In the genomic region with DNA sequence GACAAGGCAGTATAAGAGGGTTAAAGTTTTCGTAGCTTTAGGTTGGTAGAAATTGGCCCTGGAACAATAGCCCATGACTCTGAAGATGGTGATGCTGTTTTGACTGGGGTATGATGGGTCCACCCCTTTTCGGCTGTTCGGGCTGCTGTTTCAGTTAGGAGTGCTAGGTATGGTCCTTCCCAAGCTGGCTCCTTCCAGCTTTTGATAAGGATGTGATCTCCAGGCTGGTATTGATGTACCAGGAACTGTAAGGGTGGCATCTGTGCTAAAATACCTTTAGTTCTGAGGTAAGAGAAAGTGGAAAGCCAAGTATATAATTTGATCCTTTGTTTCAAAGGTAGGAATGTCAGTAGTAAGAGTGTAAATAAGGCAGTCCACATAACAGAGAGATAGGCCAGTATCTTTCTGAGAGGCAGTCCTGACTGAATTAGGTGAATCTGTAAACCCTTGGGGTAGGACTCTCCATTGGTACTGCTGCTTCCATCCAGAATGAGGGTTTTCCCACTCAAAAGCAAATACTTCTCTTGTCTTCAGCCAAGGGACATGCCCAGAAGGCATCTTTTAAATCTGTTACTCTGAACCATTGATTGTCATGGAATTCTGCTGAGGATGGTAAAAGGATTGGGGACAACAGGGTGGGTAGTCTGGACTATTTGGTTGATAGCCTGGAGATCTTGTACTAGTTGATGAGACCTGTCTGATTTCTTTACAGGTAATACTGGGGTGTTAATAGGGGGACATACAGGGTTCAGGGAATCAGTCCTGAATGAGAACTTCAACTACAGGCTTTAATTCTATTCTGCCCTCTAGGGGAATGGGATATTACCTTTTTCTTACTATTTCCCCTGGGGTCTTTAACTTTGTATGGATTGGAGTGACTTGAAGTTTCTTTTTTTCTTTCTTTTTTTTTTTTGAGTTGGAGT, we compare ENCODE assay signal across 10 cellular contexts. TPM values are rescaled to one million over a fixed set of nuclear protein-coding genes. Genes with fewer than 3 reads are reported as not detected.
DNase-seq lines count a peak whose midpoint lies in the region; ATAC-seq and TF ChIP-seq lines count a peak whose summit lies in the region.
"Had no signal": no experiment of that assay in that cellular context is flagged by ENCODE, and none has a peak within 500 bp of the region (broad histone marks: within the 10 kb centered on the region; RNA-seq: fewer than 3 reads in every experiment).

No MANE protein-coding gene starts in this region.

- no peak overlapping the region for H2BK5ac ChIP-seq in H9 (ENCODE audit: insufficient read length, low read length)

- no peak overlapping the region for H2BK20ac ChIP-seq in H9 (ENCODE audit: low read depth, low read length, poor library complexity, severe bottlenecking)

- H4K8ac ChIP-seq in H9 (replicated peaks; ENCODE audit: insufficient read length, low read depth, low read length): no peak overlapping the region

- no peak overlapping the region for H2BK12ac ChIP-seq in H9 (ENCODE audit: insufficient read length, low read depth, low read length)

- no peak overlapping the region for H3K56ac ChIP-seq in H9 (ENCODE audit: insufficient read length, low read depth, low read length)

- H3K4me1 Mint-ChIP-seq in H9: peaks cover 71 to 86% of the 10 kb centered on the region in 2 experiments
- peaks cover 71% of the 10 kb centered on the region for H3K4me1 Mint-ChIP-seq in activated CD4-positive, alpha-beta memory T cell treated with anti-CD3 and anti-CD28 coated beads for 36 hours (ENCODE audit: low read depth)
- H3K4me1 Mint-ChIP-seq in immature natural killer cell: peaks cover 73 to 92% of the 10 kb centered on the region in 2 donors

- H3K4me3 Mint-ChIP-seq in H9 (peak overlapping the region; percentile 99), immature natural killer cell (peak overlapping the region in 3 of 5 donors; percentile 11 to 90 (median 42))
- peak overlapping the region; percentile 99 for H3K4me3 Mint-ChIP-seq in activated CD4-positive, alpha-beta memory T cell treated with anti-CD3 and anti-CD28 coated beads for 36 hours
- H3K4me3 Mint-ChIP-seq: dendritic cell treated with granulocyte-macrophage colony-stimulating factor and Interleukin-4, amounts not matched to agents 40 ng/mL and 50 ng/mL, for 4 days had no signal

- H3K4me2 ChIP-seq in BLaER1 treated with 17β-estradiol and CSF1 and Interleukin-3, amounts not matched to agents 10 nM and 100 nM: peak overlapping the region; percentile 56 to 92 (median 84)
- H3K4me2 ChIP-seq in H9 (ENCODE audit: insufficient read depth, insufficient read length, low read length): peak overlapping the region; percentile 100

- H3K36me3 ChIP-seq in BLaER1 treated with 17β-estradiol and CSF1 and Interleukin-3, amounts not matched to agents 10 nM and 100 nM: peaks cover 100% of the 10 kb centered on the region in 11 experiments
- H3K36me3 ChIP-seq in testis (ENCODE audit: low read depth, missing control alignments) (no peaks in the 10 kb centered on the region), psoas muscle (ENCODE audit: insufficient read depth in 1 of 2, low read depth in 1 of 2) (peaks cover 61 to 99% of the 10 kb centered on the region in 2 donors)

- CTCF ChIA-PET in activated CD4-positive, alpha-beta memory T cell treated with anti-CD3 and anti-CD28 coated beads for 36 hours (lab: Charles Lee): no interaction called here

- TF ChIP-seq POLR2A in testis (IDR thresholded peaks at IDR 0.05): no peak

- DNase-seq in H9 (no peak), immature natural killer cell (no peak), testis (no peak), psoas muscle (no peak)
- DNase-seq in activated CD4-positive, alpha-beta memory T cell treated with anti-CD3 and anti-CD28 coated beads for 36 hours: no peak
- DNase-seq: NCI-H146 had no signal

- peak overlapping the region in 4 of 11 experiments; percentile 8 to 99 (median 98); a peak in 4 of 22 replicates for H3K27ac ChIP-seq in BLaER1 treated with 17β-estradiol and CSF1 and Interleukin-3, amounts not matched to agents 10 nM and 100 nM
- H3K27ac ChIP-seq in H9 (ENCODE audit: insufficient read length, low read depth, low read length) (peak overlapping the region; percentile 51), testis (no peak overlapping the region), psoas muscle (no peak overlapping the region)

- no peak overlapping the region for H3K23ac ChIP-seq in H9 (ENCODE audit: insufficient read length, low read depth, low read length)

- peak overlapping the region; percentile 76 to 98 (median 90); a peak in 19 of 20 replicates for H3K4me3 ChIP-seq in BLaER1 treated with 17β-estradiol and CSF1 and Interleukin-3, amounts not matched to agents 10 nM and 100 nM
- H3K4me3 ChIP-seq in testis (no peak overlapping the region), psoas muscle (no peak overlapping the region)

- H3K9me3 ChIP-seq in BLaER1 treated with 17β-estradiol and CSF1 and Interleukin-3, amounts not matched to agents 10 nM and 100 nM (replicated peaks in 1 of 11): peaks cover 77 to 98% (median 85%) of the 10 kb centered on the region in 11 experiments
- H3K9me3 ChIP-seq in H9 (ENCODE audit: control insufficient read depth, low read depth, low read length) (no peaks in the 10 kb centered on the region), testis (no peaks in the 10 kb centered on the region), psoas muscle (peaks cover 15% of the 10 kb centered on the region)

- WGBS in H9 (ENCODE audit: extremely low coverage, insufficient read length, low lambda C conversion rate): no CpG with 5 or more reads among the region's 3 CpGs
- WGBS in testis, 2 donors: 89 to 99% methylated on average over 3 of the region's 3 CpGs
- WGBS in psoas muscle, 3 donors: 96 to 98% (median 97%) methylated on average over 3 of the region's 3 CpGs

- H3K27ac Mint-ChIP-seq in H9: peak overlapping the region in 2 of 3 experiments; percentile 97 to 99; a peak in 4 of 7 replicates
- peak overlapping the region; percentile 99 for H3K27ac Mint-ChIP-seq in activated CD4-positive, alpha-beta memory T cell treated with anti-CD3 and anti-CD28 coated beads for 36 hours
- H3K27ac Mint-ChIP-seq in immature natural killer cell: peak overlapping the region; percentile 40 to 82 (median 71)
- H3K27ac Mint-ChIP-seq: dendritic cell treated with granulocyte-macrophage colony-stimulating factor and Interleukin-4, amounts not matched to agents 40 ng/mL and 50 ng/mL, for 4 days had no signal

- H2BK15ac ChIP-seq in H9 (ENCODE audit: low read depth, low read length): no peak overlapping the region

- no peak overlapping the region for H3K18ac ChIP-seq in H9 (ENCODE audit: insufficient read length, low read depth, low read length)

- H4K91ac ChIP-seq in H9 (ENCODE audit: insufficient read length, low read depth, low read length): no peak overlapping the region

- H3K23me2 ChIP-seq in H9 (ENCODE audit: insufficient read length, low read depth, low read length, poor library complexity, severe bottlenecking): peaks cover 28% of the 10 kb centered on the region

- H4K20me1 ChIP-seq in BLaER1 treated with 17β-estradiol and CSF1 and Interleukin-3, amounts not matched to agents 10 nM and 100 nM: peaks cover 94 to 100% (median 100%) of the 10 kb centered on the region in 11 experiments
- no peaks in the 10 kb centered on the region for H4K20me1 ChIP-seq in H9 (ENCODE audit: control insufficient read depth, insufficient read depth, insufficient read length)

- ATAC-seq in HG03342 (IDR thresholded peaks at IDR 0.05; ENCODE audit: unreplicated experiment): no peak
- no peak for ATAC-seq in psoas muscle
- ATAC-seq in HG02884 (IDR thresholded peaks at IDR 0.05; ENCODE audit: unreplicated experiment): no peak

- no peak overlapping the region for H2BK120ac ChIP-seq in H9 (ENCODE audit: low read depth, low read length, poor library complexity, severe bottlenecking)

- H4K5ac ChIP-seq in H9 (ENCODE audit: insufficient read length, low read depth, low read length): no peak overlapping the region

- H3K27me3 ChIP-seq in BLaER1 treated with 17β-estradiol and CSF1 and Interleukin-3, amounts not matched to agents 10 nM and 100 nM: no peaks in the 10 kb centered on the region; a peak in 1 of 22 replicates
- H3K27me3 ChIP-seq in H9 (ENCODE audit: insufficient read depth, low read length) (no peaks in the 10 kb centered on the region), testis (no peaks in the 10 kb centered on the region), psoas muscle (ENCODE audit: insufficient read depth in 3 of 3, low read length in 2 of 3) (no peaks in the 10 kb centered on the region)

- peaks cover 63% of the 10 kb centered on the region for H3K79me2 ChIP-seq in H9 (ENCODE audit: insufficient read depth, low read length)

- H3K27me3 Mint-ChIP-seq in H9 (ENCODE audit: low read depth) (peaks cover 12% of the 10 kb centered on the region), immature natural killer cell (ENCODE audit: low read depth in 3 of 3) (peaks cover 10 to 31% (median 10%) of the 10 kb centered on the region in 3 donors)
- H3K27me3 Mint-ChIP-seq in activated CD4-positive, alpha-beta memory T cell treated with anti-CD3 and anti-CD28 coated beads for 36 hours: no peaks in the 10 kb centered on the region
- H3K27me3 Mint-ChIP-seq: dendritic cell treated with granulocyte-macrophage colony-stimulating factor and Interleukin-4, amounts not matched to agents 40 ng/mL and 50 ng/mL, for 4 days had no signal

- no peak overlapping the region for H2AFZ ChIP-seq in H9 (ENCODE audit: low read length)

- POLR2A ChIA-PET in activated CD4-positive, alpha-beta memory T cell treated with anti-CD3 and anti-CD28 coated beads for 36 hours (lab: Charles Lee): interaction anchor here (0.7 to 2.9 kb wide), 5 partner anchors 11 to 311 kb away, joined by 3 to 13 read pairs (median 7); no protein-coding TSS in a partner anchor

- no peak overlapping the region for H3K14ac ChIP-seq in H9 (ENCODE audit: insufficient read depth, low read length)

- H3K4me1 ChIP-seq in BLaER1 treated with 17β-estradiol and CSF1 and Interleukin-3, amounts not matched to agents 10 nM and 100 nM: peaks cover 24 to 68% (median 51%) of the 10 kb centered on the region in 10 experiments; a peak in 19 of 20 replicates
- H3K4me1 ChIP-seq in H9 (ENCODE audit: insufficient read depth, low read length) (no peaks in the 10 kb centered on the region), testis (peaks cover 18% of the 10 kb centered on the region), psoas muscle (peaks cover 42% of the 10 kb centered on the region)

- intact Hi-C loops in activated CD4-positive, alpha-beta memory T cell treated with anti-CD3 and anti-CD28 coated beads for 36 hours (cut with micrococcal nuclease): no loop called here
- intact Hi-C loops in testis (cut with DNase I; ENCODE audit: low total_unique reads) (no loop called here), psoas muscle (cut with DNase I) (no loop called here)

- H3K36me3 Mint-ChIP-seq in H9 (ENCODE audit: insufficient read depth in 1 of 3, low read depth in 3 of 3): peaks cover 95 to 100% (median 100%) of the 10 kb centered on the region in 3 experiments
- peaks cover 100% of the 10 kb centered on the region for H3K36me3 Mint-ChIP-seq in activated CD4-positive, alpha-beta memory T cell treated with anti-CD3 and anti-CD28 coated beads for 36 hours
- peaks cover 94 to 98% (median 97%) of the 10 kb centered on the region in 3 donors for H3K36me3 Mint-ChIP-seq in immature natural killer cell

- no peak overlapping the region for H3K4ac ChIP-seq in H9 (ENCODE audit: low read depth, low read length)

- TF ChIP-seq CTCF in H9 (conservative IDR thresholded peaks at IDR 0.05): no peak
- no peak for TF ChIP-seq CTCF in testis (IDR thresholded peaks at IDR 0.05)
- TF ChIP-seq CTCF in psoas muscle (IDR thresholded peaks at IDR 0.05): no peak

- H3K9me3 Mint-ChIP-seq in H9 (peaks cover 18 to 29% of the 10 kb centered on the region in 2 experiments), immature natural killer cell (peaks cover 20 to 78% (median 51%) of the 10 kb centered on the region in 6 donors)
- peaks cover 59% of the 10 kb centered on the region for H3K9me3 Mint-ChIP-seq in activated CD4-positive, alpha-beta memory T cell treated with anti-CD3 and anti-CD28 coated beads for 36 hours

- no peak overlapping the region for H2AK5ac ChIP-seq in H9 (ENCODE audit: insufficient read length, low read length)

- peak overlapping the region in 8 of 11 experiments; percentile 95 to 100 (median 98); a peak in 8 of 22 replicates for H3K9ac ChIP-seq in BLaER1 treated with 17β-estradiol and CSF1 and Interleukin-3, amounts not matched to agents 10 nM and 100 nM
- H3K9ac ChIP-seq in H9 (ENCODE audit: extremely low read depth, insufficient read length, low read length): peak overlapping the region; percentile 99

- H3T11ph ChIP-seq in H9 (ENCODE audit: low read length): no peak overlapping the region

- no peaks in the 10 kb centered on the region for H3K79me1 ChIP-seq in H9 (ENCODE audit: insufficient read depth, low read depth, low read length, poor library complexity, severe bottlenecking)

RNA-seq across cellular contexts. Expression of a gene that starts 6.1 kb away (rescaled TPM):
- total RNA-seq in H9 (2021) (12.8 and 13.3 TPM in 2 replicates), testis (10 to 100 TPM; 31.6 to 37.2 TPM), psoas muscle (10 to 100 TPM; 21.7 to 29.6 (median 24.6) TPM)
- total RNA-seq in activated CD4-positive, alpha-beta memory T cell treated with anti-CD3 and anti-CD28 coated beads for 36 hours: 10 to 100 TPM; 42.5 to 45.3 TPM
- polyA plus RNA-seq in immature natural killer cell (10 to 100 TPM; 17.2 to 59.2 (median 17.9) TPM), testis (ENCODE audit: insufficient read depth, low read depth, low replicate concordance) (39.9 TPM), psoas muscle (10 to 100 TPM in 2 of 3 donors, 1 to 10 TPM in 1; 8.4 to 16.1 (median 15.3) TPM)

Comparison
In these comparisons a context has a peak if more than half of its experiments do, and no peak if none do; other contexts are left out.
1. H3K4me3 ChIP-seq: peak in BLaER1 treated with 17β-estradiol and CSF1 and Interleukin-3, amounts not matched to agents 10 nM and 100 nM (10 of 10); none in testis (0 of 2) and psoas muscle (single experiment).
2. H3K4me3 Mint-ChIP-seq: peak in every context shown above with its lines; median percentile 99 in H9; 99 in activated CD4-positive, alpha-beta memory T cell treated with anti-CD3 and anti-CD28 coated beads for 36 hours; 42 in immature natural killer cell.
3. Peak in every context shown above with its lines, with median percentiles within 50 percentile points of each other: H3K27ac Mint-ChIP-seq.